Comparison of ENCODE assay signal across 1 cellular context in the genomic region with DNA sequence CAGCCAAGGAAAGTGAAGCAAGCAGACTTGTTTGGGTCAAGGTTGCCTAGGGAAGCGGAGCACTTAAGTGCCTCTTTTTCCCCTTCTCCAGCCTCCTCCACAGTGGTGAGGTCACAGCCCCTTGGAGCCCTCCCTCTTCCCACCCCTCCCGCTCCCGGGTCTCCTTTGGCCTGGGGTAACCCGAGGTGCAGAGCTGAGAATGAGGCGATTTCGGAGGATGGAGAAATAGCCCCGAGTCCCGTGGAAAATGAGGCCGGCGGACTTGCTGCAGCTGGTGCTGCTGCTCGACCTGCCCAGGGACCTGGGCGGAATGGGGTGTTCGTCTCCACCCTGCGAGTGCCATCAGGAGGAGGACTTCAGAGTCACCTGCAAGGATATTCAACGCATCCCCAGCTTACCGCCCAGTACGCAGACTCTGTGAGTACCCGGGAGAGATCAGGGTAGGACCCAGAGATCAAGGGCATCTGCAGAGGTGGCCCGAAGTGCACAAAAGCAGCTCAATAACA.
TF ChIP-seq lines count a peak whose summit lies in the region.

A gene (plus strand): TSS at position 188 of the 506 bp plus-strand sequence. CDS start 60 bp downstream, at position 248.

TF ChIP-seq in HCT116, 20 proteins besides CTCF, POLR2A, EP300 and RAD21 (continued from another document):
- TF ChIP-seq, protein P1, sequence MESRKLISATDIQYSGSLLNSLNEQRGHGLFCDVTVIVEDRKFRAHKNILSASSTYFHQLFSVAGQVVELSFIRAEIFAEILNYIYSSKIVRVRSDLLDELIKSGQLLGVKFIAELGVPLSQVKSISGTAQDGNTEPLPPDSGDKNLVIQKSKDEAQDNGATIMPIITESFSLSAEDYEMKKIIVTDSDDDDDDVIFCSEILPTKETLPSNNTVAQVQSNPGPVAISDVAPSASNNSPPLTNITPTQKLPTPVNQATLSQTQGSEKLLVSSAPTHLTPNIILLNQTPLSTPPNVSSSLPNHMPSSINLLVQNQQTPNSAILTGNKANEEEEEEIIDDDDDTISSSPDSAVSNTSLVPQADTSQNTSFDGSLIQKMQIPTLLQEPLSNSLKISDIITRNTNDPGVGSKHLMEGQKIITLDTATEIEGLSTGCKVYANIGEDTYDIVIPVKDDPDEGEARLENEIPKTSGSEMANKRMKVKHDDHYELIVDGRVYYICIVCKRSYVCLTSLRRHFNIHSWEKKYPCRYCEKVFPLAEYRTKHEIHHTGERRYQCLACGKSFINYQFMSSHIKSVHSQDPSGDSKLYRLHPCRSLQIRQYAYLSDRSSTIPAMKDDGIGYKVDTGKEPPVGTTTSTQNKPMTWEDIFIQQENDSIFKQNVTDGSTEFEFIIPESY (IDR thresholded peaks at IDR 0.05; ENCODE audit: extremely low read depth, insufficient replicate concordance, low read length), result no peak
- TF ChIP-seq CBX3 (IDR thresholded peaks at IDR 0.05; ENCODE audit: low read depth) (no peak), CEBPB (IDR thresholded peaks at IDR 0.05; ENCODE audit: low read depth) (no peak), ZNF274 (IDR thresholded peaks at IDR 0.05; ENCODE audit: low read depth, low read length) (no peak), ZFX (IDR thresholded peaks at IDR 0.05) (no peak), EZH2 (IDR thresholded peaks at IDR 0.05) (no peak)
